ENCODE assay signal across 8 cellular contexts in genomic region chr6:31087494-31088089, GRCh38. TPM values are rescaled to one million over a fixed set of nuclear protein-coding genes. Genes with fewer than 3 reads are reported as not detected.
DNase-seq lines count a peak whose midpoint lies in the region; ATAC-seq and TF ChIP-seq lines count a peak whose summit lies in the region.

No MANE protein-coding gene starts in this region.

- H3K4me1 Mint-ChIP-seq in naive thymus-derived CD8-positive, alpha-beta T cell, result peaks cover 3 to 14% (median 8%) of the 10 kb centered on the region in 4 donors
- peaks cover 13% of the 10 kb centered on the region for H3K4me1 Mint-ChIP-seq in stimulated activated effector memory CD8-positive, alpha-beta T cell treated with anti-CD3 and anti-CD28 coated beads, Interleukin-12 subunit alpha, Interleukin-12 subunit beta, amount 100 ng/mL, for 72 hours

- peak overlapping the region in 2 of 10 donors; percentile 67 to 92 for H3K27ac Mint-ChIP-seq in naive thymus-derived CD8-positive, alpha-beta T cell
- H3K27ac Mint-ChIP-seq in stimulated activated effector memory CD8-positive, alpha-beta T cell treated with anti-CD3 and anti-CD28 coated beads, Interleukin-12 subunit alpha, Interleukin-12 subunit beta, amount 100 ng/mL, for 72 hours, result peak overlapping the region; percentile 30

- DNase-seq in GM03348 (ENCODE audit: low spot score) (peak; percentile 92), HuH-7 (ENCODE audit: low spot score) (peak; percentile 65), OCI-M1 (lab: John Stamatoyannopoulos, UW) (peak; percentile 95), activated T-cell treated with anti-CD3 and anti-CD28 coated beads for 1 hour (ENCODE audit: low read depth) (peak; percentile 89), erythroblast (lab: John Stamatoyannopoulos, UW) (peak; percentile 77 to 90)
- DNase-seq in naive thymus-derived CD8-positive, alpha-beta T cell, result peak; percentile 71 to 93 (median 86)
- DNase-seq in stimulated activated effector memory CD8-positive, alpha-beta T cell treated with anti-CD3 and anti-CD28 coated beads, Interleukin-12 subunit alpha, Interleukin-12 subunit beta, amount 100 ng/mL, for 72 hours (ENCODE audit: low spot score in 2 of 2), result peak; percentile 81 to 95

- no peak overlapping the region for H3K4me3 Mint-ChIP-seq in naive thymus-derived CD8-positive, alpha-beta T cell
- H3K4me3 Mint-ChIP-seq in stimulated activated effector memory CD8-positive, alpha-beta T cell treated with anti-CD3 and anti-CD28 coated beads, Interleukin-12 subunit alpha, Interleukin-12 subunit beta, amount 100 ng/mL, for 72 hours, result no peak overlapping the region

- H3K27me3 Mint-ChIP-seq in naive thymus-derived CD8-positive, alpha-beta T cell, result peaks cover 0 to 2% (median 0%) of the 10 kb centered on the region in 5 donors

- no peak for TF ChIP-seq POLR2A in erythroblast (IDR thresholded peaks at IDR 0.05; ENCODE audit: low read length)

- no peaks in the 10 kb centered on the region for H3K36me3 Mint-ChIP-seq in naive thymus-derived CD8-positive, alpha-beta T cell
- H3K36me3 Mint-ChIP-seq in stimulated activated effector memory CD8-positive, alpha-beta T cell treated with anti-CD3 and anti-CD28 coated beads, Interleukin-12 subunit alpha, Interleukin-12 subunit beta, amount 100 ng/mL, for 72 hours, result no peaks in the 10 kb centered on the region

- H3K9me3 Mint-ChIP-seq in naive thymus-derived CD8-positive, alpha-beta T cell, result no peaks in the 10 kb centered on the region
- no peaks in the 10 kb centered on the region for H3K9me3 Mint-ChIP-seq in stimulated activated effector memory CD8-positive, alpha-beta T cell treated with anti-CD3 and anti-CD28 coated beads, Interleukin-12 subunit alpha, Interleukin-12 subunit beta, amount 100 ng/mL, for 72 hours

- ATAC-seq in naive thymus-derived CD8-positive, alpha-beta T cell, result peak; percentile 100
- ATAC-seq in stimulated activated effector memory CD8-positive, alpha-beta T cell treated with anti-CD3 and anti-CD28 coated beads, Interleukin-12 subunit alpha, Interleukin-12 subunit beta, amount 100 ng/mL, for 72 hours, result peak; percentile 98
- ATAC-seq in GM21367 (IDR thresholded peaks at IDR 0.05; ENCODE audit: unreplicated experiment), result no peak

- POLR2A ChIA-PET in naive thymus-derived CD8-positive, alpha-beta T cell (lab: Charles Lee), result interaction anchor here (0.6 to 1.0 kb wide), 8 partner anchors 9 to 737 kb away, joined by 3 to 5 read pairs (median 3); no protein-coding TSS in a partner anchor

RNA-seq across cellular contexts. Expression of gene C6orf15, which starts 24.8 kb away (rescaled TPM):
- not detected for total RNA-seq in naive thymus-derived CD8-positive, alpha-beta T cell
- polyA plus RNA-seq in naive thymus-derived CD8-positive, alpha-beta T cell, result not detected

RNA-seq across cellular contexts. Expression of gene PSORS1C1, which starts 27.0 kb away (rescaled TPM):
- not detected for total RNA-seq in naive thymus-derived CD8-positive, alpha-beta T cell
- polyA plus RNA-seq in naive thymus-derived CD8-positive, alpha-beta T cell, result not detected

RNA-seq across cellular contexts. Expression of gene CDSN, which starts 32.7 kb away (rescaled TPM):
- total RNA-seq in naive thymus-derived CD8-positive, alpha-beta T cell, result not detected
- polyA plus RNA-seq in naive thymus-derived CD8-positive, alpha-beta T cell, result not detected

RNA-seq across cellular contexts. Expression of gene PSORS1C2, which starts 51.3 kb away (rescaled TPM):
- not detected for total RNA-seq in naive thymus-derived CD8-positive, alpha-beta T cell
- not detected for polyA plus RNA-seq in naive thymus-derived CD8-positive, alpha-beta T cell
